8 cellular contexts compared by ENCODE assay signal in genomic region chr5:138632900-138633489, GRCh38. TPM values are rescaled to one million over a fixed set of nuclear protein-coding genes. Genes with fewer than 3 reads are reported as not detected.
DNase-seq lines count a peak whose midpoint lies in the region; ATAC-seq, FAIRE-seq and TF ChIP-seq lines count a peak whose summit lies in the region.

No MANE protein-coding gene starts in this region.

- 44 to 46% methylated on average over 17 of the region's 17 CpGs for WGBS in aorta, 2 donors

- no peaks in the 10 kb centered on the region for H3K27me3 ChIP-seq in Panc1 (ENCODE audit: control insufficient read depth, insufficient read depth, low read length)
- no peaks in the 10 kb centered on the region for H3K27me3 ChIP-seq in aorta (ENCODE audit: control insufficient read depth in 1 of 2, insufficient read depth in 2 of 2, low read length in 1 of 2)

- POLR2A ChIA-PET in Panc1 (lab: Charles Lee): interaction anchor here (0.6 kb wide), 1 partner anchor 192 kb away, joined by 3 read pairs; no protein-coding TSS in a partner anchor

- H3K27me3 Mint-ChIP-seq in endothelial cell (ENCODE audit: unreplicated experiment): peaks cover 4% of the 10 kb centered on the region
- peaks cover 12% of the 10 kb centered on the region for H3K27me3 Mint-ChIP-seq in memory B cell

- H3K4me3 Mint-ChIP-seq in endothelial cell (ENCODE audit: unreplicated experiment) (no peak overlapping the region), memory B cell (peak overlapping the region; percentile 16)

- H3K36me3 Mint-ChIP-seq in endothelial cell (ENCODE audit: low read depth, unreplicated experiment): no peaks in the 10 kb centered on the region
- H3K36me3 Mint-ChIP-seq in memory B cell: peaks cover 2% of the 10 kb centered on the region

- no peaks in the 10 kb centered on the region for H3K36me3 ChIP-seq in Panc1 (ENCODE audit: control insufficient read depth, insufficient read depth, low read length)
- H3K36me3 ChIP-seq in aorta (ENCODE audit: control insufficient read depth in 1 of 2, insufficient read depth in 2 of 2, low read length in 1 of 2): no peaks in the 10 kb centered on the region

- H3K4me3 ChIP-seq in GM12865 (ENCODE audit: low read depth, low read length) (no peak overlapping the region), Panc1 (ENCODE audit: low read depth in 2 of 2, low read length in 2 of 2) (no peak overlapping the region), aorta (ENCODE audit: low read length in 2 of 2) (no peak overlapping the region)

- peak; percentile 93 for FAIRE-seq in A204.1 (lab: Jason Lieb, UNC)

- peak; percentile 49 for TF ChIP-seq CTCF in GM12865 (IDR thresholded peaks at IDR 0.05; ENCODE audit: insufficient read depth, low read depth, low read length, missing control alignments)
- no peak for TF ChIP-seq CTCF in Panc1 (IDR thresholded peaks at IDR 0.05)
- peak; percentile 87 for TF ChIP-seq CTCF in endothelial cell (IDR thresholded peaks at IDR 0.05; ENCODE audit: unreplicated experiment)

- intact Hi-C loops in Panc1 (cut with micrococcal nuclease; ENCODE audit: unreplicated experiment) (no loop called here), aorta (cut with DNase I) (no loop called here)

- H3K4me1 Mint-ChIP-seq in endothelial cell (ENCODE audit: unreplicated experiment) (peaks cover 20% of the 10 kb centered on the region), memory B cell (peaks cover 6% of the 10 kb centered on the region)

- in situ Hi-C loops in Panc1 (cut with HindIII; ENCODE audit: low pct_unique_long_range_greater_than_20kb, low sequenced_read_pairs): no loop called here

- H3K4me1 ChIP-seq in Panc1 (ENCODE audit: control insufficient read depth, insufficient read depth, low read length): no peaks in the 10 kb centered on the region
- H3K4me1 ChIP-seq in aorta (ENCODE audit: control insufficient read depth in 1 of 2, insufficient read depth in 2 of 2, low read length in 2 of 2): no peaks in the 10 kb centered on the region

- DNase-seq in GM12865 (ENCODE audit: low read depth) (peak; percentile 59), Panc1 (ENCODE audit: low read depth, low spot score) (peak; percentile 41), endothelial cell (ENCODE audit: low spot score) (peak; percentile 72), memory B cell (ENCODE audit: low spot score in 2 of 2) (no peak), aorta (peak; percentile 80 to 85)

- BruUV-seq in Panc1 (replicated peaks; lab: Mats Ljungman, UMichigan): no TSS peak

- peak overlapping the region; percentile 39 for H3K27ac Mint-ChIP-seq in endothelial cell (ENCODE audit: unreplicated experiment)
- H3K27ac Mint-ChIP-seq in memory B cell: no peak overlapping the region

- no peaks in the 10 kb centered on the region for H3K9me3 Mint-ChIP-seq in endothelial cell (ENCODE audit: unreplicated experiment)
- no peaks in the 10 kb centered on the region for H3K9me3 Mint-ChIP-seq in memory B cell

- CTCF ChIA-PET in Panc1 (lab: Charles Lee): no interaction called here

- H3K27ac ChIP-seq in Panc1 (ENCODE audit: low read length) (no peak overlapping the region), aorta (ENCODE audit: low read depth in 1 of 2, low read length in 2 of 2) (no peak overlapping the region)

- no peaks in the 10 kb centered on the region for H3K9me3 ChIP-seq in Panc1 (ENCODE audit: control insufficient read depth, insufficient read depth, low read depth, low read length)
- H3K9me3 ChIP-seq in aorta (ENCODE audit: control insufficient read depth, low read length): no peaks in the 10 kb centered on the region

- peak; percentile 88 for ATAC-seq in Panc1
- no peak for ATAC-seq in memory B cell (ENCODE audit: low read depth)
- ATAC-seq in aorta (ENCODE audit: low FRiP score): peak; percentile 65
- no peak for ATAC-seq in GM18502 (IDR thresholded peaks at IDR 0.05; ENCODE audit: poor library complexity, unreplicated experiment)
- ATAC-seq in GM21360 (IDR thresholded peaks at IDR 0.05; ENCODE audit: unreplicated experiment): no peak

RNA-seq across cellular contexts. Expression of gene HSPA9, which starts 57.8 kb away (rescaled TPM):
- total RNA-seq in Panc1 (2021; ENCODE audit: unreplicated experiment): 424 TPM
- polyA plus RNA-seq in Panc1 (2012; ENCODE audit: insufficient read length): 499 TPM
- total RNA-seq in endothelial cell (ENCODE audit: unreplicated experiment): 128 TPM
- 100 to 1,000 TPM; 110 to 139 TPM for total RNA-seq in aorta
- polyA plus RNA-seq in aorta: 10 to 100 TPM; 65.2 to 68.6 TPM

Comparison
In these comparisons a context has a peak if more than half of its experiments do, and no peak if none do; other contexts are left out.
1. DNase-seq: peak in GM12865 (single experiment), Panc1 (single experiment), endothelial cell (single experiment) and aorta (2 of 2); none in memory B cell (0 of 2).
2. ATAC-seq: peak in Panc1 (single experiment) and aorta (single experiment); none in memory B cell (single experiment), GM18502 (single experiment) and GM21360 (single experiment).